ENCODE assay signal across 12 cellular contexts in the genomic region with DNA sequence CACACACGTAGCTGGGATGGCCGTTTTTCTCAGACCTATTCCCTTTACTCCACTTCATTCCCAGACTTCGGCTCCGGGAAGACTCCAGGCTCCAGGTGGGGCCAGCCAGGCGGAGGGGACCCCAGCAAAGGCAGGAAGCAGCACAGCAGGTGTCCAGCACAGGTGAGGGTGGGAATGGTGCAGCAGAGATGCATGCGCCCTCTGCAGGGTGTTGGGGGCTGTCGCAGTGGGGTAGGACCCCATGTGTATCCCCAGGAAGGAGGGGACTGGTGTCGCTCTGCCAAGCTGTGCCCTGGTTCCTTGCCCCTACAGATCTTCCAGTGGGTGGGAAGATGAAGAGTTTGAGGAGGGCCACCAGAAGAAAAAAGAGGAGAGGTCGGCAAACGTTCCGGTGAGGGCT. TPM values are rescaled to one million over a fixed set of nuclear protein-coding genes. Genes with fewer than 3 reads are reported as not detected.
DNase-seq lines count a peak whose midpoint lies in the region; ATAC-seq and TF ChIP-seq lines count a peak whose summit lies in the region.
"Had no signal": no experiment of that assay in that cellular context is flagged by ENCODE, and none has a peak within 500 bp of the region (broad histone marks: within the 10 kb centered on the region; RNA-seq: fewer than 3 reads in every experiment).

No MANE protein-coding gene starts in this region.

- H3K9me3 ChIP-seq in endodermal cell (ENCODE audit: control insufficient read depth, low read length), result no peaks in the 10 kb centered on the region
- H3K9me3 ChIP-seq: uterus had no signal

- CTCF ChIA-PET in activated naive CD4-positive, alpha-beta T cell treated with anti-CD3 and anti-CD28 coated beads for 36 hours (lab: Charles Lee), result interaction anchor here (1.1 to 2.5 kb wide), 6 partner anchors 19 to 128 kb away, joined by 3 to 12 read pairs (median 6); no protein-coding TSS in a partner anchor

- no peaks in the 10 kb centered on the region for H3K36me3 ChIP-seq in endodermal cell (ENCODE audit: control insufficient read depth, insufficient read depth, low read length)
- H3K36me3 ChIP-seq: uterus had no signal

- intact Hi-C loops in activated naive CD4-positive, alpha-beta T cell treated with anti-CD3 and anti-CD28 coated beads for 36 hours (cut with micrococcal nuclease), result loop anchor here (1.0 to 2.0 kb wide), 4 partner anchors 16 to 129 kb away; a partner anchor contains a TSS

- no peaks in the 10 kb centered on the region for H3K27me3 ChIP-seq in endodermal cell (ENCODE audit: control insufficient read depth, insufficient read depth, low read length, poor library complexity, severe bottlenecking)
- H3K27me3 ChIP-seq: uterus had no signal

- H3K9ac ChIP-seq in endodermal cell (ENCODE audit: extremely low read depth, low read length, poor library complexity, severe bottlenecking), result no peak overlapping the region
- H3K9ac ChIP-seq: parathyroid adenoma had no signal

- peak; percentile 78 for TF ChIP-seq CTCF in endodermal cell (conservative IDR thresholded peaks at IDR 0.05)

- no peak overlapping the region for H3K27ac ChIP-seq in endodermal cell (ENCODE audit: low read depth, low read length)
- H3K27ac ChIP-seq: parathyroid adenoma, uterus had no signal

- ATAC-seq in GM18909 (IDR thresholded peaks at IDR 0.05; ENCODE audit: poor library complexity, unreplicated experiment) (no peak), HG02973 (IDR thresholded peaks at IDR 0.05; ENCODE audit: unreplicated experiment) (no peak)

- WGBS in endodermal cell (ENCODE audit: insufficient coverage in 1 of 2, insufficient read length in 1 of 2), 2 experiments, result 62% methylated on average over 11 of the region's 11 CpGs; no CpG with 5 or more reads in 1 of the 2 experiments

- peaks cover 1% of the 10 kb centered on the region for H3K36me3 Mint-ChIP-seq in activated naive CD4-positive, alpha-beta T cell treated with anti-CD3 and anti-CD28 coated beads for 36 hours (ENCODE audit: low read depth)
- no peaks in the 10 kb centered on the region for H3K36me3 Mint-ChIP-seq in endodermal cell (ENCODE audit: low read depth)

- peak; percentile 18 for DNase-seq in activated naive CD4-positive, alpha-beta T cell treated with anti-CD3 and anti-CD28 coated beads for 36 hours
- no peak for DNase-seq in activated naive CD4-positive, alpha-beta T cell (lab: John Stamatoyannopoulos, UW)
- DNase-seq in NCI-H1105 (lab: John Stamatoyannopoulos, UW), result peak; percentile 20
- DNase-seq in endodermal cell, result peak; percentile 88
- no peak for DNase-seq in kidney glomerular epithelial cell (lab: John Stamatoyannopoulos, UW)
- no peak for DNase-seq in NCI-H1092 (lab: John Stamatoyannopoulos, UW)
- DNase-seq: activated naive CD4-positive, alpha-beta T cell treated with anti-CD3 and anti-CD28 coated beads, Interleukin-2, amount 50 U/mL, for 16 hours had no signal

- no peak overlapping the region for H3K27ac Mint-ChIP-seq in activated naive CD4-positive, alpha-beta T cell treated with anti-CD3 and anti-CD28 coated beads for 36 hours
- H3K27ac Mint-ChIP-seq in endodermal cell, result no peak overlapping the region

- H3K4me3 Mint-ChIP-seq in activated naive CD4-positive, alpha-beta T cell treated with anti-CD3 and anti-CD28 coated beads for 36 hours, result no peak overlapping the region
- peak overlapping the region; percentile 7 for H3K4me3 Mint-ChIP-seq in endodermal cell

- H3K4me1 Mint-ChIP-seq in activated naive CD4-positive, alpha-beta T cell treated with anti-CD3 and anti-CD28 coated beads for 36 hours (ENCODE audit: low read depth), result peaks cover 27% of the 10 kb centered on the region
- peaks cover 8% of the 10 kb centered on the region for H3K4me1 Mint-ChIP-seq in endodermal cell

- no peaks in the 10 kb centered on the region for H3K9me3 Mint-ChIP-seq in activated naive CD4-positive, alpha-beta T cell treated with anti-CD3 and anti-CD28 coated beads for 36 hours
- no peaks in the 10 kb centered on the region for H3K9me3 Mint-ChIP-seq in endodermal cell

- H3K4me1 ChIP-seq in endodermal cell (ENCODE audit: control insufficient read depth, insufficient read depth, low read length), result no peaks in the 10 kb centered on the region
- H3K4me1 ChIP-seq: parathyroid adenoma, uterus had no signal

- H3K27me3 Mint-ChIP-seq in activated naive CD4-positive, alpha-beta T cell treated with anti-CD3 and anti-CD28 coated beads for 36 hours (ENCODE audit: low read depth), result no peaks in the 10 kb centered on the region
- peaks cover 7% of the 10 kb centered on the region for H3K27me3 Mint-ChIP-seq in endodermal cell (ENCODE audit: insufficient read depth)
- H3K27me3 Mint-ChIP-seq: B cell had no signal

- H3K4me3 ChIP-seq in endodermal cell (ENCODE audit: low read length), result no peak overlapping the region
- H3K4me3 ChIP-seq: uterus had no signal

RNA-seq across cellular contexts. Expression of a gene that starts 5.3 kb away (rescaled TPM):
- 1 to 10 TPM; 3.1 to 3.9 TPM for total RNA-seq in activated naive CD4-positive, alpha-beta T cell treated with anti-CD3 and anti-CD28 coated beads for 36 hours
- not detected for total RNA-seq in endodermal cell
- polyA plus RNA-seq in endodermal cell (2013, experiment 1 of 2), result not detected
- polyA plus RNA-seq in endodermal cell (2013, experiment 2 of 2), result not detected
- total RNA-seq: uterus had no signal

RNA-seq across cellular contexts. Expression of a gene that starts 6.8 kb away (rescaled TPM):
- 10 to 100 TPM; 77.4 to 84.6 TPM for total RNA-seq in activated naive CD4-positive, alpha-beta T cell treated with anti-CD3 and anti-CD28 coated beads for 36 hours
- 100 to 1,000 TPM in 1 of 2 donors, 10 to 100 TPM in 1; 96.0 to 129 TPM for total RNA-seq in endodermal cell
- polyA plus RNA-seq in endodermal cell (2013, experiment 1 of 2), result 72.2 TPM
- polyA plus RNA-seq in endodermal cell (2013, experiment 2 of 2), result 60.4 TPM

RNA-seq across cellular contexts. Expression of a gene that starts 12.4 kb away (rescaled TPM):
- 10 to 100 TPM in 1 of 2 experiments, 1 to 10 TPM in 1; 9.4 to 10.6 TPM for total RNA-seq in activated naive CD4-positive, alpha-beta T cell treated with anti-CD3 and anti-CD28 coated beads for 36 hours
- 10 to 100 TPM; 28.6 to 36.9 TPM for total RNA-seq in endodermal cell
- polyA plus RNA-seq in endodermal cell (2013, experiment 1 of 2), result 28.9 TPM
- 28.9 TPM for polyA plus RNA-seq in endodermal cell (2013, experiment 2 of 2)

RNA-seq across cellular contexts. Expression of a gene that starts 16.5 kb away (rescaled TPM):
- total RNA-seq in activated naive CD4-positive, alpha-beta T cell treated with anti-CD3 and anti-CD28 coated beads for 36 hours, result 10 to 100 TPM; 37.5 to 38.3 TPM
- total RNA-seq in endodermal cell, result 10 to 100 TPM; 23.0 to 34.4 TPM
- 19.7 TPM for polyA plus RNA-seq in endodermal cell (2013, experiment 1 of 2)
- polyA plus RNA-seq in endodermal cell (2013, experiment 2 of 2), result 17.4 TPM

RNA-seq across cellular contexts. Expression of a gene that starts 34.4 kb away (rescaled TPM):
- total RNA-seq in activated naive CD4-positive, alpha-beta T cell treated with anti-CD3 and anti-CD28 coated beads for 36 hours, result under 1 TPM; 0.40 to 0.55 TPM
- total RNA-seq in endodermal cell, result 1 to 10 TPM in 1 of 2 donors, under 1 TPM in 1; 0.42 to 2.8 TPM
- polyA plus RNA-seq in endodermal cell (2013, experiment 1 of 2), result 0.82 TPM
- polyA plus RNA-seq in endodermal cell (2013, experiment 2 of 2), result 0.54 TPM
- total RNA-seq: B cell had no signal

Comparison
In these comparisons a context has a peak if more than half of its experiments do, and no peak if none do; other contexts are left out.
1. DNase-seq: peak in activated naive CD4-positive, alpha-beta T cell treated with anti-CD3 and anti-CD28 coated beads for 36 hours (single experiment), NCI-H1105 (single experiment) and endodermal cell (single experiment); none in activated naive CD4-positive, alpha-beta T cell (0 of 4), kidney glomerular epithelial cell (single experiment) and NCI-H1092 (single experiment).